1 cellular context compared by ENCODE assay signal in the genomic region with DNA sequence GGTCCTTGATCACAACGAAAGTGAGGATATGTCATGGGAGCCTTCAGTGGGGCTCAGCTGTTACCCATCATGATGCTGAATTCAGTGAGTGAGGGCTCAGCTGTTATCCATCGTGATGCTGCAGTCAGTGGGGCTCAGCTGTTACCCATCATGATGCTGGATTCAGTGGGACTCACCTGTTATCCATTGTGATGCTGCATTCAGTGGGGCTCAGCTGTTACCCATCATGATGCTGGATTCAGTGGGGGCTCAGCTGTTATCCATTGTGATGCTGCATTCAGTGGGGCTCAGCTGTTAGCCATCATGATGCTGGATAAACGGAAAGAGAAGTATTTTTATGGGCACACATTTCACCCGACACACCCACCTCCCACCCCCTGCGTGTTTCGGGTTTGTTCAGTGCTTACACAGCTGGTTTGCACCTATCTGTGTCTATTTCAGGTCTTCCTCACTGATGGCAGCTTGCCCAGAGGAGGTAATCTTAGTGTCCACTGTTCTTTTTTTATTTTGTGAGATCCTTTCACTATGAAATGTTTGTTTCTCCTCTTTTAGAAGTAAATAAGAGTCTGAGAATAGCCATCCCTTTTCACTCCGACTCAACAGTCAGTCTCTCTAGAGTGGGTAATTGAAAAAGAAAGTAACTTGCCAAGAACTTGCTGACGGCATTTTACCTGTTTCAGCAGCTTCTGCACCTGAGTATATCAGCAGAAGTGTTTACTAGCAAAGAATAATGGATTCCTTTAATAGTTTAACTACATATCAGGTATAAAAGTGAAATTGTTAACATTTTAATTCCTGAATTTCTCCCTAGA.
TF ChIP-seq lines count a peak whose summit lies in the region.

No MANE protein-coding gene starts in this region.

TF ChIP-seq in H1, 55 proteins besides CTCF, POLR2A, EP300 and RAD21 (continued from another document):
- TF ChIP-seq NRF1 (IDR thresholded peaks at IDR 0.05; ENCODE audit: low read depth, low read length) = no peak
TF ChIP-seq in H1: peak in this region for 0.
